19 cellular contexts compared by ENCODE assay signal in the genomic region with DNA sequence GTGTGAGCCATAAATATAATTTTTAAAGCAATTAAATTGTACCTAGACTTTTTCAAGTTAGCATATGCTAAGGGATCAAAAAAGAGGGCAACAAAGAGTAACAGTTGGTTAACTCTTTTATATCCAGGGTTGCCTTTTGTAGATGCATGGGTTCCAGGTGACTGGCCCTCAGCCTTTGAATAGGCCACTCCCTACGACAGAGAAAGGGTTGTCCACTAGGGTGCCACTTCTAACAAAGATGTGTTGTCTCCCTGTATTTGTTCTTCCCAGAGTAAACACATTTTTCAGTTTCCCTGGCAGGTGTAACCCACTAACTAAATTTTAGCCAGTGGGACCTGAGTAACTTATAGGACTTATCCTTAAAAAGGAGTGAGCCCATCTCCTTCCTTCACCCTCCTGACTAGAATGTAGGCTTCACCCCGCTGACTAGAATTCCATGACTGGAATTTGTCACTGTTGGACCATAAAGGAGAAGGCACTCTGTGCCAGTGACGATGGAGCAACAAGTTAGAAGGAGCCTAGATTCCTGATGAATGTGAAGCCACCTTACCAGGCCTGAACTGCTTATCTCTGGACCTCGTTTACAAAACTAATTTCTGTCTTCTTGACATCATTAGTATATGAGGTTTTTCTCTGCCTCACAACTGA.
"Had no signal": no experiment of that assay in that cellular context is flagged by ENCODE, and none has a peak within 500 bp of the region (broad histone marks: within the 10 kb centered on the region; RNA-seq: fewer than 3 reads in every experiment).

No MANE protein-coding gene starts in this region.

- H3K4me1 Mint-ChIP-seq: activated CD4-positive, alpha-beta T cell treated with anti-CD3 and anti-CD28 coated beads, Interleukin-2, amount 10 ng/mL, durations not matched to agents 24 days and 14 days; activated naive CD4-positive, alpha-beta T cell treated with anti-CD3 and anti-CD28 coated beads, Interleukin-2, amount 50 U/mL, for 24 hours; naive B cell; neural progenitor cell had no signal

- H3K27me3 Mint-ChIP-seq: activated CD4-positive, alpha-beta T cell treated with anti-CD3 and anti-CD28 coated beads, Interleukin-2, amount 10 ng/mL, durations not matched to agents 24 days and 14 days; activated naive CD4-positive, alpha-beta T cell treated with anti-CD3 and anti-CD28 coated beads, Interleukin-2, amount 50 U/mL, for 24 hours; naive B cell had no signal

- H3K9me3 ChIP-seq: adrenal gland, testis had no signal

- H3K27ac Mint-ChIP-seq: activated CD4-positive, alpha-beta T cell treated with anti-CD3 and anti-CD28 coated beads, Interleukin-2, amount 10 ng/mL, durations not matched to agents 24 days and 14 days; activated CD8-positive, alpha-beta T cell treated with anti-CD3 and anti-CD28 coated beads, Interleukin-2, amount 10 ng/mL, durations not matched to agents 7 days and 5 days; activated naive CD4-positive, alpha-beta T cell treated with anti-CD3 and anti-CD28 coated beads, Interleukin-2, amount 50 U/mL, for 24 hours; neural progenitor cell had no signal

- H3K4me2 ChIP-seq: neural progenitor cell had no signal

- H3K4me3 Mint-ChIP-seq: activated CD4-positive, alpha-beta T cell treated with anti-CD3 and anti-CD28 coated beads, Interleukin-2, amount 10 ng/mL, durations not matched to agents 24 days and 14 days; activated CD8-positive, alpha-beta T cell treated with anti-CD3 and anti-CD28 coated beads, Interleukin-2, amount 10 ng/mL, durations not matched to agents 7 days and 5 days; activated naive CD4-positive, alpha-beta T cell treated with anti-CD3 and anti-CD28 coated beads, Interleukin-2, amount 50 U/mL, for 24 hours; naive B cell; neural progenitor cell had no signal

- H2AFZ ChIP-seq: neural progenitor cell had no signal

- ATAC-seq: activated CD8-positive, alpha-beta T cell treated with anti-CD3 and anti-CD28 coated beads, Interleukin-2, amount 10 ng/mL, durations not matched to agents 7 days and 5 days; gastroesophageal sphincter; heart right ventricle had no signal

- H3K9ac ChIP-seq: neural progenitor cell had no signal

- H3K36me3 ChIP-seq: adrenal gland, gastroesophageal sphincter, heart right ventricle, neural progenitor cell, ovary, sigmoid colon, spleen, stomach, upper lobe of left lung had no signal

- DNase-seq: activated CD4-positive, alpha-beta T cell treated with anti-CD3 and anti-CD28 coated beads, Interleukin-2, amount 10 ng/mL, durations not matched to agents 24 days and 14 days; activated CD4-positive, CD25-positive, alpha-beta regulatory T cell; activated CD8-positive, alpha-beta memory T cell treated with anti-CD3 and anti-CD28 coated beads, Interleukin-2, amount 50 U/mL, for 4 hours; activated CD8-positive, alpha-beta T cell treated with anti-CD3 and anti-CD28 coated beads, Interleukin-2, amount 10 ng/mL, durations not matched to agents 7 days and 5 days; activated effector memory CD4-positive, alpha-beta T cell treated with anti-CD3 and anti-CD28 coated beads, Interleukin-2, amount 50 U/mL, for 16 hours; activated T-cell treated with anti-CD3 and anti-CD28 coated beads, Interleukin-2, amount 50 U/mL, for 48 hours; adrenal gland; erythroblast; heart right ventricle; naive B cell; ovary; sigmoid colon; spleen; stomach; testis; upper lobe of left lung had no signal

- H3K27ac ChIP-seq: adrenal gland, gastroesophageal sphincter, heart right ventricle, neural progenitor cell, ovary, sigmoid colon, spleen, stomach, testis, upper lobe of left lung had no signal

- H3K27me3 ChIP-seq: adrenal gland, gastroesophageal sphincter, heart right ventricle, neural progenitor cell, ovary, sigmoid colon, spleen, stomach, testis, upper lobe of left lung had no signal

- H3K4me1 ChIP-seq: adrenal gland, gastroesophageal sphincter, neural progenitor cell, sigmoid colon, spleen, stomach, testis, upper lobe of left lung had no signal

- H3K4me3 ChIP-seq: adrenal gland, gastroesophageal sphincter, heart right ventricle, neural progenitor cell, ovary, sigmoid colon, spleen, stomach, testis, upper lobe of left lung had no signal
